In genomic region chrX:71178908-71179307, GRCh38 we compare ENCODE assay signal across 9 cellular contexts. TPM values are rescaled to one million over a fixed set of nuclear protein-coding genes. Genes with fewer than 3 reads are reported as not detected.
DNase-seq lines count a peak whose midpoint lies in the region; ATAC-seq and TF ChIP-seq lines count a peak whose summit lies in the region.
"Had no signal": no experiment of that assay in that cellular context is flagged by ENCODE, and none has a peak within 500 bp of the region (broad histone marks: within the 10 kb centered on the region; RNA-seq: fewer than 3 reads in every experiment).

No MANE protein-coding gene starts in this region.

- no peaks in the 10 kb centered on the region for H3K27me3 ChIP-seq in esophagus squamous epithelium
- H3K27me3 ChIP-seq: SJSA1 had no signal

- intact Hi-C loops in esophagus squamous epithelium (cut with DNase I), result no loop called here

- peaks cover 39% of the 10 kb centered on the region for H3K36me3 Mint-ChIP-seq in activated CD8-positive, alpha-beta T cell treated with anti-CD3 and anti-CD28 coated beads, Interleukin-2, amount 10 ng/mL, durations not matched to agents 7 days and 5 days (ENCODE audit: low read depth)
- H3K36me3 Mint-ChIP-seq in nephron (ENCODE audit: low read depth), result no peaks in the 10 kb centered on the region

- no peak overlapping the region for H3K4me3 ChIP-seq in esophagus squamous epithelium
- H3K4me3 ChIP-seq: SJSA1 had no signal

- H3K9me3 ChIP-seq in esophagus squamous epithelium, result no peaks in the 10 kb centered on the region
- H3K9me3 ChIP-seq: SJSA1 had no signal

- no peak overlapping the region for H3K4me3 Mint-ChIP-seq in activated CD8-positive, alpha-beta T cell treated with anti-CD3 and anti-CD28 coated beads, Interleukin-2, amount 10 ng/mL, durations not matched to agents 7 days and 5 days
- H3K4me3 Mint-ChIP-seq in nephron, result peak overlapping the region in 2 of 3 experiments; percentile 44 to 73

- no peaks in the 10 kb centered on the region for H3K27me3 Mint-ChIP-seq in activated CD8-positive, alpha-beta T cell treated with anti-CD3 and anti-CD28 coated beads, Interleukin-2, amount 10 ng/mL, durations not matched to agents 7 days and 5 days (ENCODE audit: low read depth)
- no peaks in the 10 kb centered on the region for H3K27me3 Mint-ChIP-seq in nephron (ENCODE audit: low read depth)

- DNase-seq in D341Med (ENCODE audit: low spot score) (peak; percentile 51), HK-2 (ENCODE audit: unreplicated experiment) (peak; percentile 34), NCI-H748 (lab: John Stamatoyannopoulos, UW; ENCODE audit: unreplicated experiment) (peak; percentile 66), esophagus squamous epithelium (lab: John Stamatoyannopoulos, UW) (no peak)
- peak; percentile 54 for DNase-seq in activated CD8-positive, alpha-beta T cell treated with anti-CD3 and anti-CD28 coated beads, Interleukin-2, amount 10 ng/mL, durations not matched to agents 7 days and 5 days

- 0 to 10% methylated on average over 2 to 4 of the region's 4 CpGs for WGBS in esophagus squamous epithelium, 2 donors

- H3K9me3 Mint-ChIP-seq in activated CD8-positive, alpha-beta T cell treated with anti-CD3 and anti-CD28 coated beads, Interleukin-2, amount 10 ng/mL, durations not matched to agents 7 days and 5 days (ENCODE audit: insufficient read depth), result no peaks in the 10 kb centered on the region
- no peaks in the 10 kb centered on the region for H3K9me3 Mint-ChIP-seq in nephron

- no peaks in the 10 kb centered on the region for H3K36me3 ChIP-seq in esophagus squamous epithelium
- H3K36me3 ChIP-seq: SJSA1 had no signal

- H3K27ac Mint-ChIP-seq in activated CD8-positive, alpha-beta T cell treated with anti-CD3 and anti-CD28 coated beads, Interleukin-2, amount 10 ng/mL, durations not matched to agents 7 days and 5 days, result no peak overlapping the region
- peak overlapping the region; percentile 88 to 96 (median 88) for H3K27ac Mint-ChIP-seq in nephron

- peak; percentile 24 to 71 (median 66) for TF ChIP-seq CTCF in esophagus squamous epithelium (IDR thresholded peaks at IDR 0.05)
- TF ChIP-seq CTCF in nephron (IDR thresholded peaks at IDR 0.05; ENCODE audit: unreplicated experiment in 3 of 3), result peak; percentile 56 to 62 (median 58)

- no peak for TF ChIP-seq POLR2A in esophagus squamous epithelium (IDR thresholded peaks at IDR 0.05)

- no peak overlapping the region for H3K27ac ChIP-seq in esophagus squamous epithelium
- H3K27ac ChIP-seq: SJSA1 had no signal

- peaks cover 16% of the 10 kb centered on the region for H3K4me1 Mint-ChIP-seq in activated CD8-positive, alpha-beta T cell treated with anti-CD3 and anti-CD28 coated beads, Interleukin-2, amount 10 ng/mL, durations not matched to agents 7 days and 5 days (ENCODE audit: low read depth)
- peaks cover 46% of the 10 kb centered on the region for H3K4me1 Mint-ChIP-seq in nephron

- POLR2A ChIA-PET in activated CD8-positive, alpha-beta T cell treated with anti-CD3 and anti-CD28 coated beads, Interleukin-2, amount 10 ng/mL, durations not matched to agents 7 days and 5 days (lab: Charles Lee), result no interaction called here

- CTCF ChIA-PET in activated CD8-positive, alpha-beta T cell treated with anti-CD3 and anti-CD28 coated beads, Interleukin-2, amount 10 ng/mL, durations not matched to agents 7 days and 5 days (lab: Charles Lee), result interaction anchor here (1.4 to 4.4 kb wide), 6 partner anchors 18 to 209 kb away, joined by 3 to 34 read pairs (median 6); partner anchors contain the start of gene MED12

- H3K4me1 ChIP-seq in esophagus squamous epithelium, result peaks cover 0 to 13% (median 4%) of the 10 kb centered on the region in 3 donors
- H3K4me1 ChIP-seq: SJSA1 had no signal

- no peak for ATAC-seq in activated CD8-positive, alpha-beta T cell treated with anti-CD3 and anti-CD28 coated beads, Interleukin-2, amount 10 ng/mL, durations not matched to agents 7 days and 5 days
- ATAC-seq in GM21447 (IDR thresholded peaks at IDR 0.05; ENCODE audit: unreplicated experiment), result no peak
- no peak for ATAC-seq in HG02642 (IDR thresholded peaks at IDR 0.05; ENCODE audit: poor library complexity, unreplicated experiment)

RNA-seq across cellular contexts. Expression of gene NLGN3, which starts 34.3 kb away (rescaled TPM):
- total RNA-seq in activated CD8-positive, alpha-beta T cell treated with anti-CD3 and anti-CD28 coated beads, Interleukin-2, amount 10 ng/mL, durations not matched to agents 7 days and 5 days, result under 1 TPM; 0.74 to 0.83 TPM
- under 1 TPM in 3 of 4 donors, not detected in 1; 0.21 to 0.38 (median 0.23) TPM for total RNA-seq in esophagus squamous epithelium
- total RNA-seq: SJSA1 had no signal

RNA-seq across cellular contexts. Expression of gene GJB1, which starts 44.1 kb away (rescaled TPM):
- total RNA-seq in activated CD8-positive, alpha-beta T cell treated with anti-CD3 and anti-CD28 coated beads, Interleukin-2, amount 10 ng/mL, durations not matched to agents 7 days and 5 days, result not detected
- under 1 TPM in 2 of 4 donors, not detected in 2; 0.19 to 0.32 TPM for total RNA-seq in esophagus squamous epithelium
- total RNA-seq: SJSA1 had no signal
